ENCODE assay signal across 1 cellular context in the genomic region with DNA sequence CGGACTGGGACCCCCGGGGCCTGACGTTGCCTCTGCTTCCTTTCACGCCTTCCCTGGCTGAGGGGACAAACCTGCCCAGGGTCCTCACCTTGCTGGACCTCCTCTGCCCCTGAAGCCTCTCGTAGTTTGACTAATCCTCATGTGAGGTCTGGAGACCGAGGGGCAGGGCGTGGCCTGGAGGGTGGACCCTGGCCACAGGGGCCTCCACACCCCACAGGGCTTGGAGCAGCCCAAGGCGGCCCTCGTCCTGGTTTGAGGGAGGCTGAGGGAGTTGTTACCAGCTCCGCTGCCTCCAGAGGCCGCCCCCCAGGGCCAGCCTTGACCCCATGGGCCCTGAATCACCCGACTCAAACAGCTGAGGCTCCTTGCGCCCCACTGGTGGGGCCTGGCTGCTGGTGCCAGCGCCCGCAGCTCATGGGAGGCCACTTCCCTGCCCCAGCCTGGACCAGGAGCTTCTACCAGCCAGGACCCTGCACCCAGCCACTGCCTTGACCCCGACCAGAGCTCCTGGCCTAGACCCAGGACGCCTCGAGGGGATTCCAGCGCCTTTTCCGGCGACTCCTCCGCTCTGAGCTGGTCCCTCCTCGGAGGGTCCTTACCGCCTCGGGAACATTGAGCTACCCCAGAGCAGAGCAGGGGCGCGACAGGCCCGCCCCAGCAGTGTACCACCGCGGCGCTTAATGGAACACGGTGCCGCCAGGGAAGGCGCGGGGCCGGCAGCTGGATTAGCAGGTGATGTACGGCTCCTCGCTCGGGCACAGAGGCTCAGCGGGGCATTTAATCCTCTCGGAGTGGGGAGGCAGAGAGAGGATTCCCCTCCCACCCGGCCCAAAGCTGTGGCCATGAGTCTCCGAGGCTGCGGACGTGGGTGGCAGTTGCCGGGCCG.
TF ChIP-seq lines count a peak whose summit lies in the region.

No MANE protein-coding gene starts in this region.

TF ChIP-seq in HepG2, 621 proteins besides CTCF, POLR2A, EP300 and RAD21:
- TF ChIP-seq RBM22 (optimal IDR thresholded peaks at IDR 0.05; ENCODE audit: low read length), result peak; percentile 49
- TF ChIP-seq AKAP8 (CRISPR knock-in tag; IDR thresholded peaks at IDR 0.05), result 0 out of 2 replicates have a peak, but pooled peaks have one; percentile 16
- TF ChIP-seq ZNF883 (CRISPR knock-in tag; IDR thresholded peaks at IDR 0.05; ENCODE audit: not compliant biosample characterization), result peak; percentile 57
- no peak for TF ChIP-seq ZNF674 (CRISPR knock-in tag; IDR thresholded peaks at IDR 0.05; ENCODE audit: low read depth)
- peak; percentile 78 for TF ChIP-seq AGO2 (optimal IDR thresholded peaks at IDR 0.05; ENCODE audit: low read depth, low read length)
- TF ChIP-seq, protein P1, sequence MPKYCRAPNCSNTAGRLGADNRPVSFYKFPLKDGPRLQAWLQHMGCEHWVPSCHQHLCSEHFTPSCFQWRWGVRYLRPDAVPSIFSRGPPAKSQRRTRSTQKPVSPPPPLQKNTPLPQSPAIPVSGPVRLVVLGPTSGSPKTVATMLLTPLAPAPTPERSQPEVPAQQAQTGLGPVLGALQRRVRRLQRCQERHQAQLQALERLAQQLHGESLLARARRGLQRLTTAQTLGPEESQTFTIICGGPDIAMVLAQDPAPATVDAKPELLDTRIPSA (CRISPR knock-in tag; IDR thresholded peaks at IDR 0.05; ENCODE audit: borderline replicate concordance), result no peak
- TF ChIP-seq HNRNPLL (IDR thresholded peaks at IDR 0.05; ENCODE audit: low read depth, low read length, poor library complexity, severe bottlenecking), result peak; percentile 27
TF ChIP-seq in HepG2: peak in this region for 5.
